ENCODE assay signal across 25 cellular contexts in genomic region chr1:15465674-15466073, GRCh38. TPM values are rescaled to one million over a fixed set of nuclear protein-coding genes. Genes with fewer than 3 reads are reported as not detected.
DNase-seq lines count a peak whose midpoint lies in the region; ATAC-seq and TF ChIP-seq lines count a peak whose summit lies in the region.
"Had no signal": no experiment of that assay in that cellular context is flagged by ENCODE, and none has a peak within 500 bp of the region (broad histone marks: within the 10 kb centered on the region; RNA-seq: fewer than 3 reads in every experiment).

No MANE protein-coding gene starts in this region.

- H3K18ac ChIP-seq in neuronal stem cell (ENCODE audit: low read length): no peak overlapping the region

- no peaks in the 10 kb centered on the region for H3K36me3 Mint-ChIP-seq in naive thymus-derived CD4-positive, alpha-beta T cell
- H3K36me3 Mint-ChIP-seq: T-cell had no signal

- H3K9ac ChIP-seq in neuronal stem cell (ENCODE audit: low read depth, low read length, poor library complexity): no peak overlapping the region

- TF ChIP-seq EP300 in Ishikawa (IDR thresholded peaks at IDR 0.05; ENCODE audit: borderline replicate concordance): no peak

- intact Hi-C loops in naive thymus-derived CD4-positive, alpha-beta T cell (cut with micrococcal nuclease): no loop called here

- H3K4me3 ChIP-seq in HL-60 (replicated peaks; ENCODE audit: insufficient read depth, low read length) (no peak overlapping the region), neuronal stem cell (ENCODE audit: low read length in 2 of 2) (no peak overlapping the region)
- no peak overlapping the region for H3K4me3 ChIP-seq in naive thymus-derived CD4-positive, alpha-beta T cell (ENCODE audit: low read length)

- no peak for TF ChIP-seq CTCF in HL-60 (IDR thresholded peaks at IDR 0.05; ENCODE audit: insufficient read depth, low read length)

- H3K23ac ChIP-seq in neuronal stem cell (ENCODE audit: low read depth, low read length, poor library complexity): no peak overlapping the region

- H3K79me1 ChIP-seq in neuronal stem cell (ENCODE audit: low read depth, low read length): no peaks in the 10 kb centered on the region

- DNase-seq in HL-60 (ENCODE audit: low read depth in 1 of 2, low spot score in 1 of 2) (peak; percentile 37 to 49), OCI-M1 (lab: John Stamatoyannopoulos, UW) (peak; percentile 11), neuronal stem cell (ENCODE audit: low spot score) (no peak), HPDE6-E6E7 (ENCODE audit: extremely low spot score) (no peak), GM19240 (ENCODE audit: insufficient read length, low spot score) (no peak)
- no peak for DNase-seq in naive thymus-derived CD4-positive, alpha-beta T cell
- DNase-seq: BE2C, DMS53, GF-D8, H7, Karpas-422, NCI-H1092 treated with DMSO at 0.1 percent for 48 hours, NCI-H146, NCI-H2029, NCI-H345, NCI-H524, NCI-H774, SIG-M5, T-cell had no signal

- H2BK15ac ChIP-seq in neuronal stem cell (ENCODE audit: low read length): no peak overlapping the region

- H3K14ac ChIP-seq in neuronal stem cell (ENCODE audit: low read length): peak overlapping the region; percentile 32

- no peak for TF ChIP-seq RAD21 in Ishikawa (IDR thresholded peaks at IDR 0.05; ENCODE audit: low read depth)

- no peak overlapping the region for H2AK5ac ChIP-seq in neuronal stem cell (ENCODE audit: low read depth, low read length)

- H3K27ac Mint-ChIP-seq in naive thymus-derived CD4-positive, alpha-beta T cell: no peak overlapping the region
- H3K27ac Mint-ChIP-seq: T-cell; T-helper 2 cell treated with Interferon-gamma antibody and Interleukin-4, amounts not matched to agents 5 μg/mL and 100 μg/mL, for 36 hours had no signal

- peaks cover 0 to 2% (median 0%) of the 10 kb centered on the region in 7 donors for H3K4me1 Mint-ChIP-seq in naive thymus-derived CD4-positive, alpha-beta T cell
- H3K4me1 Mint-ChIP-seq: T-cell had no signal

- no peaks in the 10 kb centered on the region for H3K9me3 ChIP-seq in neuronal stem cell (replicated peaks in 1 of 2; ENCODE audit: control insufficient read depth in 2 of 2, insufficient read depth in 1 of 2, low read depth in 1 of 2, low read length in 2 of 2)
- no peaks in the 10 kb centered on the region for H3K9me3 ChIP-seq in naive thymus-derived CD4-positive, alpha-beta T cell (ENCODE audit: control insufficient read depth in 2 of 3, low read length in 3 of 3)
- H3K9me3 ChIP-seq: BE2C had no signal

- H3K9me3 Mint-ChIP-seq in naive thymus-derived CD4-positive, alpha-beta T cell: peaks cover 0 to 4% (median 0%) of the 10 kb centered on the region in 11 donors
- H3K9me3 Mint-ChIP-seq: T-cell; T-helper 2 cell treated with Interferon-gamma antibody and Interleukin-4, amounts not matched to agents 5 μg/mL and 100 μg/mL, for 36 hours had no signal

- no peak overlapping the region for H3K4me3 Mint-ChIP-seq in naive thymus-derived CD4-positive, alpha-beta T cell
- H3K4me3 Mint-ChIP-seq: T-cell; T-helper 2 cell treated with Interferon-gamma antibody and Interleukin-4, amounts not matched to agents 5 μg/mL and 100 μg/mL, for 36 hours had no signal

- no peaks in the 10 kb centered on the region for H3K36me3 ChIP-seq in neuronal stem cell (replicated peaks in 1 of 2; ENCODE audit: control insufficient read depth in 2 of 2, insufficient read depth in 2 of 2, low read length in 2 of 2)
- H3K36me3 ChIP-seq in naive thymus-derived CD4-positive, alpha-beta T cell (ENCODE audit: control insufficient read depth in 2 of 3, insufficient read depth in 3 of 3, low read length in 3 of 3): no peaks in the 10 kb centered on the region
- H3K36me3 ChIP-seq: BE2C had no signal

- H3K4ac ChIP-seq in neuronal stem cell (ENCODE audit: low read length): no peak overlapping the region

- H4K91ac ChIP-seq in neuronal stem cell (ENCODE audit: low read depth, low read length, poor library complexity): no peak overlapping the region

- no peak overlapping the region for H3K4me2 ChIP-seq in neuronal stem cell (ENCODE audit: insufficient read depth, low read length, poor library complexity, severe bottlenecking)

- H3K27me3 ChIP-seq in HL-60 (ENCODE audit: insufficient read depth, poor library complexity, severe bottlenecking) (no peaks in the 10 kb centered on the region), neuronal stem cell (ENCODE audit: control insufficient read depth in 3 of 3, insufficient read depth in 3 of 3, low read depth in 1 of 3, low read length in 3 of 3) (peaks cover 0 to 4% (median 0%) of the 10 kb centered on the region in 3 experiments)
- no peaks in the 10 kb centered on the region for H3K27me3 ChIP-seq in naive thymus-derived CD4-positive, alpha-beta T cell (ENCODE audit: control insufficient read depth in 2 of 2, insufficient read depth in 2 of 2, low read length in 2 of 2)
- H3K27me3 ChIP-seq: BE2C had no signal

- H4K8ac ChIP-seq in neuronal stem cell (ENCODE audit: low read depth, low read length): no peak overlapping the region

- no peak overlapping the region for H2BK5ac ChIP-seq in neuronal stem cell (ENCODE audit: low read length)

- H3K4me1 ChIP-seq in neuronal stem cell (ENCODE audit: control insufficient read depth in 2 of 2, insufficient read depth in 1 of 2, low read depth in 1 of 2, low read length in 2 of 2): no peaks in the 10 kb centered on the region
- H3K4me1 ChIP-seq in naive thymus-derived CD4-positive, alpha-beta T cell (ENCODE audit: control insufficient read depth in 2 of 2, insufficient read depth in 2 of 2, low read length in 2 of 2): no peaks in the 10 kb centered on the region
- H3K4me1 ChIP-seq: BE2C had no signal

- no peak overlapping the region for H2BK120ac ChIP-seq in neuronal stem cell (ENCODE audit: low read depth, low read length)

- peaks cover 0 to 3% (median 0%) of the 10 kb centered on the region in 5 donors for H3K27me3 Mint-ChIP-seq in naive thymus-derived CD4-positive, alpha-beta T cell

- H2AFZ ChIP-seq in neuronal stem cell (ENCODE audit: low read length): no peak overlapping the region

- no CpG with 5 or more reads among the region's 7 CpGs for WGBS in neuronal stem cell (ENCODE audit: extremely low coverage in 2 of 2, insufficient read length in 2 of 2, insufficient replicate concordance in 1 of 2), 2 donors

- POLR2A ChIA-PET in naive thymus-derived CD4-positive, alpha-beta T cell (lab: Charles Lee): no interaction called here

- no peak for ATAC-seq in naive thymus-derived CD4-positive, alpha-beta T cell
- ATAC-seq: Panc1, T-cell had no signal

- no peak overlapping the region for H3K27ac ChIP-seq in HL-60 (replicated peaks)
- no peak overlapping the region for H3K27ac ChIP-seq in neuronal stem cell (replicated peaks; ENCODE audit: low read length)
- no peak overlapping the region for H3K27ac ChIP-seq in naive thymus-derived CD4-positive, alpha-beta T cell (ENCODE audit: low read depth, low read length)

- CTCF ChIA-PET in naive thymus-derived CD4-positive, alpha-beta T cell (lab: Charles Lee): no interaction called here

- H2BK12ac ChIP-seq in neuronal stem cell (ENCODE audit: low read length): no peak overlapping the region

TF ChIP-seq in Ishikawa, 13 proteins besides CTCF, POLR2A, EP300 and RAD21:
- TF ChIP-seq CREB1 (IDR thresholded peaks at IDR 0.05; ENCODE audit: low read depth): no peak
- TF ChIP-seq, protein P1, sequence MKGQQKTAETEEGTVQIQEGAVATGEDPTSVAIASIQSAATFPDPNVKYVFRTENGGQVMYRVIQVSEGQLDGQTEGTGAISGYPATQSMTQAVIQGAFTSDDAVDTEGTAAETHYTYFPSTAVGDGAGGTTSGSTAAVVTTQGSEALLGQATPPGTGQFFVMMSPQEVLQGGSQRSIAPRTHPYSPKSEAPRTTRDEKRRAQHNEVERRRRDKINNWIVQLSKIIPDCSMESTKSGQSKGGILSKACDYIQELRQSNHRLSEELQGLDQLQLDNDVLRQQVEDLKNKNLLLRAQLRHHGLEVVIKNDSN (IDR thresholded peaks at IDR 0.05): peak; percentile 22; the same call in 1 of the 2 replicates
TF ChIP-seq in Ishikawa: peak in this region for 1.

RNA-seq across cellular contexts. Expression of gene CELA2A, which starts 9.1 kb away (rescaled TPM):
- polyA plus RNA-seq in neuronal stem cell (2013, experiment 1 of 2): not detected
- not detected for polyA plus RNA-seq in neuronal stem cell (2013, experiment 2 of 2)
- total RNA-seq in naive thymus-derived CD4-positive, alpha-beta T cell: not detected
- polyA plus RNA-seq in naive thymus-derived CD4-positive, alpha-beta T cell: not detected
- total RNA-seq: A673, H7, HT-29, M059J had no signal

RNA-seq across cellular contexts. Expression of gene CELA2B, which starts 10.2 kb away (rescaled TPM):
- polyA plus RNA-seq in neuronal stem cell (2013, experiment 1 of 2): not detected
- not detected for polyA plus RNA-seq in neuronal stem cell (2013, experiment 2 of 2)
- not detected for total RNA-seq in naive thymus-derived CD4-positive, alpha-beta T cell
- polyA plus RNA-seq in naive thymus-derived CD4-positive, alpha-beta T cell: not detected
- total RNA-seq: A673, H7, HT-29, M059J had no signal

RNA-seq across cellular contexts. Expression of gene CTRC, which starts 27.4 kb away (rescaled TPM):
- polyA plus RNA-seq in neuronal stem cell (2013, experiment 1 of 2): 0.21 TPM
- not detected for polyA plus RNA-seq in neuronal stem cell (2013, experiment 2 of 2)
- 1 to 10 TPM in 2 of 5 experiments, under 1 TPM in 3; 0.12 to 3.0 (median 0.65) TPM for total RNA-seq in naive thymus-derived CD4-positive, alpha-beta T cell
- polyA plus RNA-seq in naive thymus-derived CD4-positive, alpha-beta T cell: not detected
- total RNA-seq: H7, HT-29 had no signal

RNA-seq across cellular contexts. Expression of gene EFHD2, which starts 56.0 kb away (rescaled TPM):
- 12.5 TPM for polyA plus RNA-seq in neuronal stem cell (2013, experiment 1 of 2)
- 12.8 TPM for polyA plus RNA-seq in neuronal stem cell (2013, experiment 2 of 2)
- total RNA-seq in naive thymus-derived CD4-positive, alpha-beta T cell: 100 to 1,000 TPM in 1 of 5 experiments, 10 to 100 TPM in 4; 29.9 to 258 (median 82.6) TPM
- polyA plus RNA-seq in naive thymus-derived CD4-positive, alpha-beta T cell: 10 to 100 TPM; 21.0 to 30.2 TPM

RNA-seq across cellular contexts. Expression of gene CASP9, which starts 58.3 kb away (rescaled TPM):
- polyA plus RNA-seq in neuronal stem cell (2013, experiment 1 of 2): 7.5 TPM
- 6.9 TPM for polyA plus RNA-seq in neuronal stem cell (2013, experiment 2 of 2)
- total RNA-seq in naive thymus-derived CD4-positive, alpha-beta T cell: 10 to 100 TPM; 14.7 to 22.2 (median 15.7) TPM
- polyA plus RNA-seq in naive thymus-derived CD4-positive, alpha-beta T cell: 1 to 10 TPM; 9.0 to 9.3 TPM

Comparison
In these comparisons a context has a peak if more than half of its experiments do, and no peak if none do; other contexts are left out.
1. DNase-seq: peak in HL-60 (2 of 2) and OCI-M1 (single experiment); none in neuronal stem cell (single experiment), HPDE6-E6E7 (single experiment), naive thymus-derived CD4-positive, alpha-beta T cell (0 of 9) and GM19240 (single experiment).